10 cellular contexts compared by ENCODE assay signal in genomic region chr12:115135800-115136211, GRCh38.
DNase-seq lines count a peak whose midpoint lies in the region; ATAC-seq, FAIRE-seq and TF ChIP-seq lines count a peak whose summit lies in the region.
"Had no signal": no experiment of that assay in that cellular context is flagged by ENCODE, and none has a peak within 500 bp of the region (broad histone marks: within the 10 kb centered on the region; RNA-seq: fewer than 3 reads in every experiment).

No MANE protein-coding gene starts in this region.

- H3K4me1 ChIP-seq in lower lobe of right lung (no peaks in the 10 kb centered on the region), neural progenitor cell (peaks cover 3% of the 10 kb centered on the region)

- ATAC-seq in lower lobe of right lung: peak; percentile 35 to 77

- intact Hi-C loops in dorsolateral prefrontal cortex (cut with DNase I) (loop anchor here in 1 of 2 donors (10.0 kb wide), 1 partner anchor 369 kb away; no protein-coding TSS in a partner anchor), lower lobe of right lung (cut with DNase I) (no loop called here)

- no peak overlapping the region for H2AFZ ChIP-seq in neural progenitor cell (replicated peaks)

- H3K36me3 ChIP-seq in lower lobe of right lung (no peaks in the 10 kb centered on the region), neural progenitor cell (no peaks in the 10 kb centered on the region)

- DNase-seq in NCI-H187 treated with DMSO at 0.1 percent for 48 hours (lab: John Stamatoyannopoulos, UW): peak; percentile 65
- peak; percentile 3 to 72 (median 59) for DNase-seq in dorsolateral prefrontal cortex
- DNase-seq in lower lobe of right lung: peak; percentile 49
- DNase-seq in urothelium cell line (ENCODE audit: low spot score): peak; percentile 78
- no peak for DNase-seq in activated CD8-positive, alpha-beta memory T cell treated with anti-CD3 and anti-CD28 coated beads, Interleukin-2, amount 50 U/mL, for 48 hours
- no peak for DNase-seq in neural progenitor cell (ENCODE audit: low spot score)
- no peak for DNase-seq in RPMI8226
- DNase-seq: stimulated activated CD4-positive, alpha-beta T cell treated with anti-CD3 and anti-CD28 coated beads, Interleukin-2, amount 100 ng/mL, for 48 hours had no signal

- H3K27ac ChIP-seq in dorsolateral prefrontal cortex (peak overlapping the region in 42 of 59 donors; percentile 1 to 78 (median 48)), lower lobe of right lung (no peak overlapping the region), neural progenitor cell (no peak overlapping the region)

- TF ChIP-seq CTCF in dorsolateral prefrontal cortex (IDR thresholded peaks at IDR 0.05 in 54 of 56, conservative IDR thresholded peaks at IDR 0.05 in 2 of 56; ENCODE audit: low read depth in 1 of 56, partially characterized antibody in 56 of 56) (no peak), lower lobe of right lung (IDR thresholded peaks at IDR 0.05) (no peak), neural progenitor cell (IDR thresholded peaks at IDR 0.05) (no peak)

- no peak overlapping the region for H3K27ac Mint-ChIP-seq in neural progenitor cell
- H3K27ac Mint-ChIP-seq: activated naive CD8-positive, alpha-beta T cell had no signal

- H3K79me2 ChIP-seq in neural progenitor cell (ENCODE audit: low read depth): no peaks in the 10 kb centered on the region

- H3K4me3 Mint-ChIP-seq in neural progenitor cell: no peak overlapping the region
- H3K4me3 Mint-ChIP-seq: activated naive CD8-positive, alpha-beta T cell had no signal

- H3F3A ChIP-seq in neural progenitor cell (ENCODE audit: low read depth): no peaks in the 10 kb centered on the region

- H4K20me1 ChIP-seq in neural progenitor cell (ENCODE audit: low read depth): no peaks in the 10 kb centered on the region

- H3K9me3 Mint-ChIP-seq in neural progenitor cell: no peaks in the 10 kb centered on the region

- H3K27me3 Mint-ChIP-seq in neural progenitor cell (ENCODE audit: insufficient read depth, low read depth): peaks cover 5% of the 10 kb centered on the region

- peaks cover 3% of the 10 kb centered on the region for H3K4me1 Mint-ChIP-seq in neural progenitor cell

- H3K4me2 ChIP-seq in neural progenitor cell: no peak overlapping the region

- no peaks in the 10 kb centered on the region for H3K36me3 Mint-ChIP-seq in neural progenitor cell
- H3K36me3 Mint-ChIP-seq: activated naive CD8-positive, alpha-beta T cell had no signal

- FAIRE-seq in urothelium cell line (lab: Jason Lieb, UNC): no peak
- FAIRE-seq: TTC549 had no signal

- H3K9me3 ChIP-seq in lower lobe of right lung: no peaks in the 10 kb centered on the region
- no peaks in the 10 kb centered on the region for H3K9me3 ChIP-seq in neural progenitor cell (ENCODE audit: low read depth)

- no peaks in the 10 kb centered on the region for H3K27me3 ChIP-seq in dorsolateral prefrontal cortex
- H3K27me3 ChIP-seq in lower lobe of right lung (ENCODE audit: low read depth): no peaks in the 10 kb centered on the region
- H3K27me3 ChIP-seq in neural progenitor cell: no peaks in the 10 kb centered on the region

- H3K4me3 ChIP-seq in dorsolateral prefrontal cortex (peak overlapping the region in 17 of 59 donors; percentile 3 to 39 (median 18)), lower lobe of right lung (no peak overlapping the region), neural progenitor cell (no peak overlapping the region)

- no peak overlapping the region for H3K9ac ChIP-seq in neural progenitor cell

Comparison
In these comparisons a context has a peak if more than half of its experiments do, and no peak if none do; other contexts are left out.
1. DNase-seq: peak in NCI-H187 treated with DMSO at 0.1 percent for 48 hours (single experiment), dorsolateral prefrontal cortex (10 of 10), lower lobe of right lung (single experiment) and urothelium cell line (single experiment); none in activated CD8-positive, alpha-beta memory T cell treated with anti-CD3 and anti-CD28 coated beads, Interleukin-2, amount 50 U/mL, for 48 hours (single experiment), neural progenitor cell (single experiment) and RPMI8226 (single experiment).
2. H3K27ac ChIP-seq: peak in dorsolateral prefrontal cortex (42 of 59); none in lower lobe of right lung (single experiment) and neural progenitor cell (single experiment).